ENCODE assay signal across 2 cellular contexts in the genomic region with DNA sequence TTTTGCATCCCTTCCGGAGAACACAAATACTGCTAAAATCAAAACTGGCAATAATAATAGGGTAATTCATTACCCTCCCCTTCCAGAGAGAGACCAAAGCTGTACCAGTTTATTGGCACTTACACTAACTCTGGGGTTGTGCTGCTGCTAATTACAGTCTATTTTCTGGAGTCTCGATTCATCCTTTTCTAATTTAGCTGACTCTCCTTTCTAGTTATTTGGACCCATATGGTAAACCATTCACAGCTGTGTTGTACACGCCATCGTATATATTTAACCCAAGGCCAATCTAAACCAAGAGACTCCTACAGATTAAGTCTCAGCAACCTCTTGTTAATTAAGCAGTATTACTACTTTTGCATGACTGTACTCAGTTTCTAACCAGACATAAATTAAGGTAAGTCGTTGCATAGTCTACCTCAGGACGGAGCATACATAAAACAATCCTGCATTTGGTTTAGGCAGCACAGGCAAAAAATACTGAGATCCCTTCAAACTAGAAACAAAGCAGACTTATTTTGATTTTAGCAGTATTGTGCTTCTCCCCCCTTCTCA.
TF ChIP-seq lines count a peak whose summit lies in the region.

No MANE protein-coding gene starts in this region.

TF ChIP-seq in IMR-90, 13 proteins besides CTCF, POLR2A, EP300 and RAD21 (continued from another document):
- no peak for TF ChIP-seq MAZ (IDR thresholded peaks at IDR 0.05; ENCODE audit: borderline replicate concordance, low read depth, low read length)
- no peak for TF ChIP-seq CEBPB (IDR thresholded peaks at IDR 0.05; ENCODE audit: low read depth, low read length)
- TF ChIP-seq, protein P1, sequence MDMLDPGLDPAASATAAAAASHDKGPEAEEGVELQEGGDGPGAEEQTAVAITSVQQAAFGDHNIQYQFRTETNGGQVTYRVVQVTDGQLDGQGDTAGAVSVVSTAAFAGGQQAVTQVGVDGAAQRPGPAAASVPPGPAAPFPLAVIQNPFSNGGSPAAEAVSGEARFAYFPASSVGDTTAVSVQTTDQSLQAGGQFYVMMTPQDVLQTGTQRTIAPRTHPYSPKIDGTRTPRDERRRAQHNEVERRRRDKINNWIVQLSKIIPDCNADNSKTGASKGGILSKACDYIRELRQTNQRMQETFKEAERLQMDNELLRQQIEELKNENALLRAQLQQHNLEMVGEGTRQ (IDR thresholded peaks at IDR 0.05; ENCODE audit: low read depth, low read length), result no peak
- TF ChIP-seq MXI1 (IDR thresholded peaks at IDR 0.05; ENCODE audit: borderline replicate concordance, low read depth, low read length), result no peak
- no peak for TF ChIP-seq SMC3 (IDR thresholded peaks at IDR 0.05; ENCODE audit: low read depth, low read length)
- TF ChIP-seq RCOR1 (IDR thresholded peaks at IDR 0.05; ENCODE audit: insufficient replicate concordance, low read length), result no peak
- no peak for TF ChIP-seq CHD1 (IDR thresholded peaks at IDR 0.05; ENCODE audit: low read depth, low read length)
- TF ChIP-seq NFE2L2 (IDR thresholded peaks at IDR 0.05; ENCODE audit: low read depth, low read length), result no peak
- TF ChIP-seq MAFK (IDR thresholded peaks at IDR 0.05; ENCODE audit: low read depth, low read length), result no peak

TF ChIP-seq in SK-N-SH treated with all-trans-retinoic acid at 6 μM for 48 hours, 23 proteins besides CTCF, POLR2A, EP300 and RAD21 (continued from another document):
- TF ChIP-seq, protein P2, sequence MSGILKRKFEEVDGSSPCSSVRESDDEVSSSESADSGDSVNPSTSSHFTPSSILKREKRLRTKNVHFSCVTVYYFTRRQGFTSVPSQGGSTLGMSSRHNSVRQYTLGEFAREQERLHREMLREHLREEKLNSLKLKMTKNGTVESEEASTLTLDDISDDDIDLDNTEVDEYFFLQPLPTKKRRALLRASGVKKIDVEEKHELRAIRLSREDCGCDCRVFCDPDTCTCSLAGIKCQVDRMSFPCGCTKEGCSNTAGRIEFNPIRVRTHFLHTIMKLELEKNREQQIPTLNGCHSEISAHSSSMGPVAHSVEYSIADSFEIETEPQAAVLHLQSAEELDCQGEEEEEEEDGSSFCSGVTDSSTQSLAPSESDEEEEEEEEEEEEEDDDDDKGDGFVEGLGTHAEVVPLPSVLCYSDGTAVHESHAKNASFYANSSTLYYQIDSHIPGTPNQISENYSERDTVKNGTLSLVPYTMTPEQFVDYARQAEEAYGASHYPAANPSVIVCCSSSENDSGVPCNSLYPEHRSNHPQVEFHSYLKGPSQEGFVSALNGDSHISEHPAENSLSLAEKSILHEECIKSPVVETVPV (CRISPR knock-in tag; IDR thresholded peaks at IDR 0.05), result no peak
- no peak for TF ChIP-seq BACH2 (CRISPR knock-in tag; IDR thresholded peaks at IDR 0.05; ENCODE audit: borderline replicate concordance)
- TF ChIP-seq, protein P3, sequence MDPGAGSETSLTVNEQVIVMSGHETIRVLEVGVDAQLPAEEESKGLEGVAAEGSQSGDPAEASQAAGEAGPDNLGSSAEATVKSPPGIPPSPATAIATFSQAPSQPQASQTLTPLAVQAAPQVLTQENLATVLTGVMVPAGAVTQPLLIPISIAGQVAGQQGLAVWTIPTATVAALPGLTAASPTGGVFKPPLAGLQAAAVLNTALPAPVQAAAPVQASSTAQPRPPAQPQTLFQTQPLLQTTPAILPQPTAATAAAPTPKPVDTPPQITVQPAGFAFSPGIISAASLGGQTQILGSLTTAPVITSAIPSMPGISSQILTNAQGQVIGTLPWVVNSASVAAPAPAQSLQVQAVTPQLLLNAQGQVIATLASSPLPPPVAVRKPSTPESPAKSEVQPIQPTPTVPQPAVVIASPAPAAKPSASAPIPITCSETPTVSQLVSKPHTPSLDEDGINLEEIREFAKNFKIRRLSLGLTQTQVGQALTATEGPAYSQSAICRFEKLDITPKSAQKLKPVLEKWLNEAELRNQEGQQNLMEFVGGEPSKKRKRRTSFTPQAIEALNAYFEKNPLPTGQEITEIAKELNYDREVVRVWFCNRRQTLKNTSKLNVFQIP (CRISPR knock-in tag; IDR thresholded peaks at IDR 0.05; ENCODE audit: borderline replicate concordance, low read depth), result no peak; the same call in 1 of the 2 replicates
- TF ChIP-seq TOX (CRISPR knock-in tag; IDR thresholded peaks at IDR 0.05; ENCODE audit: borderline replicate concordance), result no peak
- TF ChIP-seq, protein P4, sequence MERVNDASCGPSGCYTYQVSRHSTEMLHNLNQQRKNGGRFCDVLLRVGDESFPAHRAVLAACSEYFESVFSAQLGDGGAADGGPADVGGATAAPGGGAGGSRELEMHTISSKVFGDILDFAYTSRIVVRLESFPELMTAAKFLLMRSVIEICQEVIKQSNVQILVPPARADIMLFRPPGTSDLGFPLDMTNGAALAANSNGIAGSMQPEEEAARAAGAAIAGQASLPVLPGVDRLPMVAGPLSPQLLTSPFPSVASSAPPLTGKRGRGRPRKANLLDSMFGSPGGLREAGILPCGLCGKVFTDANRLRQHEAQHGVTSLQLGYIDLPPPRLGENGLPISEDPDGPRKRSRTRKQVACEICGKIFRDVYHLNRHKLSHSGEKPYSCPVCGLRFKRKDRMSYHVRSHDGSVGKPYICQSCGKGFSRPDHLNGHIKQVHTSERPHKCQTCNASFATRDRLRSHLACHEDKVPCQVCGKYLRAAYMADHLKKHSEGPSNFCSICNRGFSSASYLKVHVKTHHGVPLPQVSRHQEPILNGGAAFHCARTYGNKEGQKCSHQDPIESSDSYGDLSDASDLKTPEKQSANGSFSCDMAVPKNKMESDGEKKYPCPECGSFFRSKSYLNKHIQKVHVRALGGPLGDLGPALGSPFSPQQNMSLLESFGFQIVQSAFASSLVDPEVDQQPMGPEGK (CRISPR knock-in tag; IDR thresholded peaks at IDR 0.05; ENCODE audit: borderline replicate concordance), result no peak; the same call in 1 of the 2 replicates
- no peak for TF ChIP-seq ZNF8 (CRISPR knock-in tag; IDR thresholded peaks at IDR 0.05)
- TF ChIP-seq ISL1 (CRISPR knock-in tag; IDR thresholded peaks at IDR 0.05), result no peak
- TF ChIP-seq OSR1 (CRISPR knock-in tag; IDR thresholded peaks at IDR 0.05), result no peak
- TF ChIP-seq GLIS3 (CRISPR knock-in tag; IDR thresholded peaks at IDR 0.05), result no peak
- no peak for TF ChIP-seq ESRRG (CRISPR knock-in tag; IDR thresholded peaks at IDR 0.05)
